18 cellular contexts compared by ENCODE assay signal in genomic region chr1:99348375-99349132, GRCh38.
DNase-seq lines count a peak whose midpoint lies in the region; ATAC-seq and TF ChIP-seq lines count a peak whose summit lies in the region.
"Had no signal": no experiment of that assay in that cellular context is flagged by ENCODE, and none has a peak within 500 bp of the region (broad histone marks: within the 10 kb centered on the region; RNA-seq: fewer than 3 reads in every experiment).

No MANE protein-coding gene starts in this region.

- H3K4me3 ChIP-seq in neuronal stem cell (ENCODE audit: low read length in 2 of 2) (no peak overlapping the region), PC-3 (ENCODE audit: low read length) (no peak overlapping the region)
- H3K4me3 ChIP-seq: MG63 had no signal

- H2AK5ac ChIP-seq in neuronal stem cell (ENCODE audit: low read depth, low read length): no peak overlapping the region

- H4K91ac ChIP-seq in neuronal stem cell (ENCODE audit: low read depth, low read length, poor library complexity): no peak overlapping the region

- H2AFZ ChIP-seq in neuronal stem cell (ENCODE audit: low read length) (peak overlapping the region; percentile 66), PC-3 (ENCODE audit: low read length) (no peak overlapping the region)

- H3K27ac Mint-ChIP-seq in brain: peak overlapping the region in 4 of 5 experiments; percentile 9 to 93 (median 79)
- no peak overlapping the region for H3K27ac Mint-ChIP-seq in stimulated activated naive B cell treated with anti-CD40 and anti-IgM and Interleukin-4, amounts not matched to agents 10 μg/mL and 1 μg/mL and 100 μg/mL, for 72 hours
- H3K27ac Mint-ChIP-seq: CD14-positive monocyte had no signal

- intact Hi-C loops in PC-3 (cut with micrococcal nuclease): no loop called here

- POLR2A ChIA-PET in PC-3 (lab: Charles Lee; ENCODE audit: unreplicated experiment): no interaction called here

- H3K9me3 ChIP-seq in neuronal stem cell (replicated peaks in 1 of 2; ENCODE audit: control insufficient read depth in 2 of 2, insufficient read depth in 1 of 2, low read depth in 1 of 2, low read length in 2 of 2) (no peaks in the 10 kb centered on the region), PC-3 (ENCODE audit: low read length) (no peaks in the 10 kb centered on the region)
- H3K9me3 ChIP-seq: MG63 had no signal

- CTCF ChIA-PET in PC-3 (lab: Charles Lee): no interaction called here

- no peaks in the 10 kb centered on the region for H4K20me1 ChIP-seq in PC-3 (ENCODE audit: low read length)

- H3K36me3 ChIP-seq in neuronal stem cell (replicated peaks in 1 of 2; ENCODE audit: control insufficient read depth in 2 of 2, insufficient read depth in 2 of 2, low read length in 2 of 2): no peaks in the 10 kb centered on the region
- no peaks in the 10 kb centered on the region for H3K36me3 ChIP-seq in PC-3 (ENCODE audit: low read depth, low read length)
- H3K36me3 ChIP-seq: MG63 had no signal

- H3K4me1 Mint-ChIP-seq in brain: peaks cover 14% of the 10 kb centered on the region
- H3K4me1 Mint-ChIP-seq in stimulated activated naive B cell treated with anti-CD40 and anti-IgM and Interleukin-4, amounts not matched to agents 10 μg/mL and 1 μg/mL and 100 μg/mL, for 72 hours: no peaks in the 10 kb centered on the region
- H3K4me1 Mint-ChIP-seq: CD14-positive monocyte had no signal

- no peak overlapping the region for H3K14ac ChIP-seq in neuronal stem cell (ENCODE audit: low read length)

- H2BK5ac ChIP-seq in neuronal stem cell (ENCODE audit: low read length): no peak overlapping the region

- TF ChIP-seq CTCF in brain (conservative IDR thresholded peaks at IDR 0.05): no peak
- TF ChIP-seq CTCF in PC-3 (conservative IDR thresholded peaks at IDR 0.05; ENCODE audit: low read depth, low read length): no peak

- H3K9me3 Mint-ChIP-seq in brain: peaks cover 0 to 5% (median 0%) of the 10 kb centered on the region in 5 experiments
- peaks cover 0 to 3% of the 10 kb centered on the region in 2 donors for H3K9me3 Mint-ChIP-seq in stimulated activated naive B cell treated with anti-CD40 and anti-IgM and Interleukin-4, amounts not matched to agents 10 μg/mL and 1 μg/mL and 100 μg/mL, for 72 hours

- no peaks in the 10 kb centered on the region for H3K36me3 Mint-ChIP-seq in brain
- no peaks in the 10 kb centered on the region for H3K36me3 Mint-ChIP-seq in stimulated activated naive B cell treated with anti-CD40 and anti-IgM and Interleukin-4, amounts not matched to agents 10 μg/mL and 1 μg/mL and 100 μg/mL, for 72 hours
- H3K36me3 Mint-ChIP-seq: CD14-positive monocyte had no signal

- no peak overlapping the region for H3K23ac ChIP-seq in neuronal stem cell (ENCODE audit: low read depth, low read length, poor library complexity)

- no peak overlapping the region for H2BK120ac ChIP-seq in neuronal stem cell (ENCODE audit: low read depth, low read length)

- H3K27ac ChIP-seq in neuronal stem cell (replicated peaks; ENCODE audit: low read length) (no peak overlapping the region), PC-3 (ENCODE audit: low read length) (no peak overlapping the region)
- H3K27ac ChIP-seq: KMS-11 had no signal

- BruUV-seq in PC-3 (replicated peaks; lab: Mats Ljungman, UMichigan): no TSS peak

- H3K4me2 ChIP-seq in neuronal stem cell (ENCODE audit: insufficient read depth, low read length, poor library complexity, severe bottlenecking) (no peak overlapping the region), PC-3 (ENCODE audit: low read length) (no peak overlapping the region)
- H3K4me2 ChIP-seq: KMS-11 had no signal

- no CpG with 5 or more reads among the region's 5 CpGs for WGBS in neuronal stem cell (ENCODE audit: extremely low coverage in 2 of 2, insufficient read length in 2 of 2, insufficient replicate concordance in 1 of 2), 2 donors

- no peak overlapping the region for H2BK15ac ChIP-seq in neuronal stem cell (ENCODE audit: low read length)

- H4K8ac ChIP-seq in neuronal stem cell (ENCODE audit: low read depth, low read length): no peak overlapping the region

- H3K79me1 ChIP-seq in neuronal stem cell (ENCODE audit: low read depth, low read length): no peaks in the 10 kb centered on the region

- no peak overlapping the region for H3K18ac ChIP-seq in neuronal stem cell (ENCODE audit: low read length)

- no peak overlapping the region for H3K9ac ChIP-seq in neuronal stem cell (ENCODE audit: low read depth, low read length, poor library complexity)
- no peak overlapping the region for H3K9ac ChIP-seq in PC-3 (ENCODE audit: low read length)
- H3K9ac ChIP-seq: KMS-11 had no signal

- H3K9me2 ChIP-seq in PC-3 (replicated peaks; ENCODE audit: low read length): no peaks in the 10 kb centered on the region

- H3F3A ChIP-seq in PC-3 (ENCODE audit: low read length, unreplicated experiment): no peaks in the 10 kb centered on the region

- no peak overlapping the region for H3K4ac ChIP-seq in neuronal stem cell (ENCODE audit: low read length)

- H3K4me3 Mint-ChIP-seq in brain: no peak overlapping the region
- no peak overlapping the region for H3K4me3 Mint-ChIP-seq in stimulated activated naive B cell treated with anti-CD40 and anti-IgM and Interleukin-4, amounts not matched to agents 10 μg/mL and 1 μg/mL and 100 μg/mL, for 72 hours
- H3K4me3 Mint-ChIP-seq: CD14-positive monocyte had no signal

- no peaks in the 10 kb centered on the region for H3K79me2 ChIP-seq in PC-3 (ENCODE audit: low read length)

- no peaks in the 10 kb centered on the region for H3K4me1 ChIP-seq in neuronal stem cell (ENCODE audit: control insufficient read depth in 2 of 2, insufficient read depth in 1 of 2, low read depth in 1 of 2, low read length in 2 of 2)
- H3K4me1 ChIP-seq in PC-3 (ENCODE audit: insufficient read depth, low read length): no peaks in the 10 kb centered on the region

- ATAC-seq in GM19328 (IDR thresholded peaks at IDR 0.05; ENCODE audit: unreplicated experiment) (no peak), PC-3 (no peak)
- ATAC-seq in stimulated activated naive B cell treated with anti-CD40 and anti-IgM and Interleukin-4, amounts not matched to agents 10 μg/mL and 1 μg/mL and 100 μg/mL, for 72 hours (replicated peaks): no peak

- DNase-seq in EH (ENCODE audit: low read depth): peak; percentile 6
- peak; percentile 4 for DNase-seq in RPMI7951 (ENCODE audit: low read depth)
- DNase-seq in neuronal stem cell (ENCODE audit: low spot score): no peak
- DNase-seq in stimulated activated naive B cell treated with anti-CD40 and anti-IgM and Interleukin-4, amounts not matched to agents 10 μg/mL and 1 μg/mL and 100 μg/mL, for 72 hours: no peak
- DNase-seq in PC-3: no peak
- DNase-seq: AML-193, MG63, NCI-H1092, NCI-H146, NCI-H2081, NCI-H510A, NCI-H774, RPMI8226, SIG-M5 had no signal

- no peaks in the 10 kb centered on the region for H3K27me3 Mint-ChIP-seq in brain
- no peaks in the 10 kb centered on the region for H3K27me3 Mint-ChIP-seq in stimulated activated naive B cell treated with anti-CD40 and anti-IgM and Interleukin-4, amounts not matched to agents 10 μg/mL and 1 μg/mL and 100 μg/mL, for 72 hours

- H3K27me3 ChIP-seq in neuronal stem cell (ENCODE audit: control insufficient read depth in 3 of 3, insufficient read depth in 3 of 3, low read depth in 1 of 3, low read length in 3 of 3): no peaks in the 10 kb centered on the region
- H3K27me3 ChIP-seq in PC-3 (ENCODE audit: low read length): no peaks in the 10 kb centered on the region
- H3K27me3 ChIP-seq: MG63 had no signal

- no peak overlapping the region for H2BK12ac ChIP-seq in neuronal stem cell (ENCODE audit: low read length)

Comparison
In these comparisons a context has a peak if more than half of its experiments do, and no peak if none do; other contexts are left out.
1. DNase-seq: peak in EH (single experiment) and RPMI7951 (single experiment); none in neuronal stem cell (single experiment), stimulated activated naive B cell treated with anti-CD40 and anti-IgM and Interleukin-4, amounts not matched to agents 10 μg/mL and 1 μg/mL and 100 μg/mL, for 72 hours (single experiment) and PC-3 (single experiment).